1 cellular context compared by ENCODE assay signal in the genomic region with DNA sequence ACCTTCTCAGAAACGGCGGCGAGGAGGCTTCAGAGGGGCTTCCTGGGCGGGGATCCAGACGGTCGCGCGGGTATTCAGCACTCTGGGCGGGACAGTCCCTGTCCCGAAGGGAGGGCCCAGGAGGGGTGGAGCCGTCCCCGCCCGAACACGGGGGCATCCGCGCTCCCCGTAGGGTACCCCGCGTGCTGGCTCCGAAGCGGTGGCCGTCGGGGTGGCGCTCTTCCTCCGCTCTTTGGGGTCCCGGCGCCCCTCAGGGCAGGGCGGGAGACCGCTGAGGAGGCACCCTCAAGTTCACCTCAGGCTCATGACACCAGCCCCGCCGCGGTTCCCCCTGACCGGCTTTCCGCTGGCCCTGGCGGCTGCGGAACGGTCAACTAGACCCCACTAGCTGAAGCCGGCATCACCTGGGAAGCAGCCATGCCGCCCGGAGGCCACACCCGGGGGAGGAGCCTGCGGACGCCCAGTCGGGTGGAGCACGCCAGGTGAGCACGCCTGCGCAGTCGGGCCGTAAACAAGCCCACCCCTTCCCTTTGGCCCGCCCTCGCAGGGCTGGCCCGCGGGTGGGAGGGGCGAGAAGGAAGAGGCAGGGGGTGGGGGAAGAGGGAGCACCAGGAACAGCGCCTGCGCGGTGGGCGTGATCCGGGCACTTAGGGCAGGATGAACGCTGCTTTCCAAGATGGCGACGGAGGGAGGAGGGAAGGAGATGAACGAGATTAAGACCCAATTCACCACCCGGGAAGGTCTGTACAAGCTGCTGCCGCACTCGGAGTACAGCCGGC.
TF ChIP-seq lines count a peak whose summit lies in the region.

A gene with protein sequence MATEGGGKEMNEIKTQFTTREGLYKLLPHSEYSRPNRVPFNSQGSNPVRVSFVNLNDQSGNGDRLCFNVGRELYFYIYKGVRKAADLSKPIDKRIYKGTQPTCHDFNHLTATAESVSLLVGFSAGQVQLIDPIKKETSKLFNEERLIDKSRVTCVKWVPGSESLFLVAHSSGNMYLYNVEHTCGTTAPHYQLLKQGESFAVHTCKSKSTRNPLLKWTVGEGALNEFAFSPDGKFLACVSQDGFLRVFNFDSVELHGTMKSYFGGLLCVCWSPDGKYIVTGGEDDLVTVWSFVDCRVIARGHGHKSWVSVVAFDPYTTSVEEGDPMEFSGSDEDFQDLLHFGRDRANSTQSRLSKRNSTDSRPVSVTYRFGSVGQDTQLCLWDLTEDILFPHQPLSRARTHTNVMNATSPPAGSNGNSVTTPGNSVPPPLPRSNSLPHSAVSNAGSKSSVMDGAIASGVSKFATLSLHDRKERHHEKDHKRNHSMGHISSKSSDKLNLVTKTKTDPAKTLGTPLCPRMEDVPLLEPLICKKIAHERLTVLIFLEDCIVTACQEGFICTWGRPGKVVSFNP (plus strand): TSS at position 650 of the 779 bp plus-strand sequence. CDS start 27 bp downstream, at position 677.

TF ChIP-seq in HepG2, 621 proteins besides CTCF, POLR2A, EP300 and RAD21 (continued from another document and continues in another):
- TF ChIP-seq MNT (IDR thresholded peaks at IDR 0.05) (peak; percentile 77), FOXP1 (IDR thresholded peaks at IDR 0.05) (no peak), FOXP1 (CRISPR knock-in tag; IDR thresholded peaks at IDR 0.05) (peak; percentile 64; the same call in 1 of the 2 replicates), ZNF143 (CRISPR knock-in tag; IDR thresholded peaks at IDR 0.05) (0 out of 2 replicates have a peak, but pooled peaks have one; percentile 25), ZNF407 (CRISPR knock-in tag; IDR thresholded peaks at IDR 0.05; ENCODE audit: not compliant biosample characterization) (peak; percentile 57), ZSCAN20 (CRISPR knock-in tag; IDR thresholded peaks at IDR 0.05; ENCODE audit: borderline replicate concordance) (peak; percentile 82; the same call in 1 of the 2 replicates), ZNF337 (CRISPR knock-in tag; IDR thresholded peaks at IDR 0.05; ENCODE audit: borderline replicate concordance, low read depth) (0 out of 2 replicates have a peak, but pooled peaks have one; percentile 50), ZNF563 (CRISPR knock-in tag; IDR thresholded peaks at IDR 0.05) (no peak), PAWR (CRISPR knock-in tag; IDR thresholded peaks at IDR 0.05; ENCODE audit: borderline replicate concordance) (0 out of 2 replicates have a peak, but pooled peaks have one; percentile 56), PHF5A (CRISPR knock-in tag; IDR thresholded peaks at IDR 0.05; ENCODE audit: low read depth, unreplicated experiment) (no peak), SIN3A (IDR thresholded peaks at IDR 0.05; ENCODE audit: borderline replicate concordance, low read depth, low read length) (peak; percentile 80), KDM2A (CRISPR knock-in tag; IDR thresholded peaks at IDR 0.05; ENCODE audit: borderline replicate concordance, low read depth) (0 out of 2 replicates have a peak, but pooled peaks have one; percentile 30), ZNF710 (CRISPR knock-in tag; IDR thresholded peaks at IDR 0.05; ENCODE audit: borderline replicate concordance) (0 out of 2 replicates have a peak, but pooled peaks have one; percentile 22), IKZF5 (CRISPR knock-in tag; IDR thresholded peaks at IDR 0.05) (peak; percentile 70; the same call in 1 of the 2 replicates), ISX (CRISPR knock-in tag; conservative IDR thresholded peaks at IDR 0.05) (0 out of 2 replicates have a peak, but pooled peaks have one; percentile 39), ZNF839 (CRISPR knock-in tag; IDR thresholded peaks at IDR 0.05; ENCODE audit: borderline replicate concordance) (peak; percentile 24; the same call in 1 of the 2 replicates), ZFP36L1 (CRISPR knock-in tag; IDR thresholded peaks at IDR 0.05) (0 out of 2 replicates have a peak, but pooled peaks have one; percentile 1), KMT2A (CRISPR knock-in tag; IDR thresholded peaks at IDR 0.05) (peak; percentile 55), CEBPB (IDR thresholded peaks at IDR 0.05; ENCODE audit: borderline replicate concordance, low read depth, low read length) (no peak), REL (CRISPR knock-in tag; conservative IDR thresholded peaks at IDR 0.05) (no peak; the same call in 1 of the 2 replicates), ONECUT2 (CRISPR knock-in tag; IDR thresholded peaks at IDR 0.05) (no peak), HDAC2 (CRISPR knock-in tag; IDR thresholded peaks at IDR 0.05) (peak; percentile 46; the same call in 1 of the 2 replicates), GRHL1 (CRISPR knock-in tag; conservative IDR thresholded peaks at IDR 0.05) (no peak), HES4 (CRISPR knock-in tag; IDR thresholded peaks at IDR 0.05; ENCODE audit: borderline replicate concordance) (0 out of 2 replicates have a peak, but pooled peaks have one; percentile 62), ZNF230 (CRISPR knock-in tag; IDR thresholded peaks at IDR 0.05) (peak; percentile 38; the same call in 1 of the 2 replicates)
- TF ChIP-seq, protein P1, sequence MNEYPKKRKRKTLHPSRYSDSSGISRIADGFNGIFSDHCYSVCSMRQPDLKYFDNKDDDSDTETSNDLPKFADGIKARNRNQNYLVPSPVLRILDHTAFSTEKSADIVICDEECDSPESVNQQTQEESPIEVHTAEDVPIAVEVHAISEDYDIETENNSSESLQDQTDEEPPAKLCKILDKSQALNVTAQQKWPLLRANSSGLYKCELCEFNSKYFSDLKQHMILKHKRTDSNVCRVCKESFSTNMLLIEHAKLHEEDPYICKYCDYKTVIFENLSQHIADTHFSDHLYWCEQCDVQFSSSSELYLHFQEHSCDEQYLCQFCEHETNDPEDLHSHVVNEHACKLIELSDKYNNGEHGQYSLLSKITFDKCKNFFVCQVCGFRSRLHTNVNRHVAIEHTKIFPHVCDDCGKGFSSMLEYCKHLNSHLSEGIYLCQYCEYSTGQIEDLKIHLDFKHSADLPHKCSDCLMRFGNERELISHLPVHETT (CRISPR knock-in tag; conservative IDR thresholded peaks at IDR 0.05) = no peak; the same call in 1 of the 2 replicates
- TF ChIP-seq, protein P2, sequence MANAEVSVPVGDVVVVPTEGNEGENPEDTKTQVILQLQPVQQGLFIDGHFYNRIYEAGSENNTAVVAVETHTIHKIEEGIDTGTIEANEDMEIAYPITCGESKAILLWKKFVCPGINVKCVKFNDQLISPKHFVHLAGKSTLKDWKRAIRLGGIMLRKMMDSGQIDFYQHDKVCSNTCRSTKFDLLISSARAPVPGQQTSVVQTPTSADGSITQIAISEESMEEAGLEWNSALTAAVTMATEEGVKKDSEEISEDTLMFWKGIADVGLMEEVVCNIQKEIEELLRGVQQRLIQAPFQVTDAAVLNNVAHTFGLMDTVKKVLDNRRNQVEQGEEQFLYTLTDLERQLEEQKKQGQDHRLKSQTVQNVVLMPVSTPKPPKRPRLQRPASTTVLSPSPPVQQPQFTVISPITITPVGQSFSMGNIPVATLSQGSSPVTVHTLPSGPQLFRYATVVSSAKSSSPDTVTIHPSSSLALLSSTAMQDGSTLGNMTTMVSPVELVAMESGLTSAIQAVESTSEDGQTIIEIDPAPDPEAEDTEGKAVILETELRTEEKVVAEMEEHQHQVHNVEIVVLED (CRISPR knock-in tag; IDR thresholded peaks at IDR 0.05; ENCODE audit: borderline replicate concordance) = peak; percentile 74; the same call in 1 of the 2 replicates
